ENCODE assay signal across 27 cellular contexts in the genomic region with DNA sequence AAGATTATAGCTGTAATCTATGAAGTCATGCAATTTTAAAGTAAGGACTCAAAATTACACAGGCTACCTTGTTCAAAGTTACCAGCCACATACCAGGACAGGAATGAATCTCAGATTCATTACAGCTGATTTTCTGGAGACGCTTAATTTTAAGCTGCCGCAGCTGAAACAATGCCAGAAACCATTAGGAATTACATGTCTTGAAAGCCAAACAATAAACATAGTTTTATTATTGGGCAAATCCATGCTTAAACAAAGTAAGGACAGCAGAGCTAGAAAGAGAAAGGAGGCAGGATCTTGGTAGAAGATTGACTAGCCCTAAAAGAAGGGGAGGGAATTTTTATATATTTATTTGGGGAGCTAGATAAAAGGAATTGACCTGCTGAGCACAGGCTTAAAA. TPM values are rescaled to one million over a fixed set of nuclear protein-coding genes. Genes with fewer than 3 reads are reported as not detected.
DNase-seq lines count a peak whose midpoint lies in the region; ATAC-seq, FAIRE-seq and TF ChIP-seq lines count a peak whose summit lies in the region.
"Had no signal": no experiment of that assay in that cellular context is flagged by ENCODE, and none has a peak within 500 bp of the region (broad histone marks: within the 10 kb centered on the region; RNA-seq: fewer than 3 reads in every experiment).

No MANE protein-coding gene starts in this region.

- intact Hi-C loops in right lobe of liver (cut with DNase I): no loop called here

- peak; percentile 50 for FAIRE-seq in endometrium (lab: Jason Lieb, UNC)
- FAIRE-seq: A204.1, GM12878, GM12892, GM19239 had no signal

- H3K36me3 ChIP-seq in right lobe of liver: no peaks in the 10 kb centered on the region
- H3K36me3 ChIP-seq: BE2C, BLaER1 had no signal

- WGBS in right lobe of liver (ENCODE audit: insufficient coverage, low coverage, low lambda C conversion rate, missing lambda C conversion rate): 60% methylated on average over 2 of the region's 2 CpGs

- TF ChIP-seq CTCF in LNCaP clone FGC (IDR thresholded peaks at IDR 0.05; ENCODE audit: control insufficient read depth, extremely low read depth, insufficient read depth): no peak
- no peak for TF ChIP-seq CTCF in right lobe of liver (IDR thresholded peaks at IDR 0.05)

- H3K27ac ChIP-seq in right lobe of liver: no peak overlapping the region
- H3K27ac ChIP-seq: BLaER1 had no signal

- ATAC-seq in stimulated activated memory B cell treated with anti-CD40 and anti-IgM and Interleukin-4, amounts not matched to agents 10 μg/mL and 1 μg/mL and 100 μg/mL, for 72 hours: no peak
- ATAC-seq in GM18498 (IDR thresholded peaks at IDR 0.05; ENCODE audit: unreplicated experiment) (no peak), right lobe of liver (no peak)
- ATAC-seq: GM12878 had no signal

- peaks cover 5% of the 10 kb centered on the region for H3K9me3 Mint-ChIP-seq in stimulated activated memory B cell treated with anti-CD40 and anti-IgM and Interleukin-4, amounts not matched to agents 10 μg/mL and 1 μg/mL and 100 μg/mL, for 72 hours
- H3K9me3 Mint-ChIP-seq: CD8-positive, alpha-beta memory T cell had no signal

- H3K27me3 ChIP-seq in right lobe of liver: no peaks in the 10 kb centered on the region
- H3K27me3 ChIP-seq: BE2C, BLaER1 had no signal

- peaks cover 45% of the 10 kb centered on the region for H3K4me1 Mint-ChIP-seq in stimulated activated memory B cell treated with anti-CD40 and anti-IgM and Interleukin-4, amounts not matched to agents 10 μg/mL and 1 μg/mL and 100 μg/mL, for 72 hours
- H3K4me1 Mint-ChIP-seq: CD4-positive, alpha-beta memory T cell; CD4-positive, CD25-positive, alpha-beta regulatory T cell; CD8-positive, alpha-beta memory T cell had no signal

- H3K4me3 ChIP-seq in LNCaP clone FGC (ENCODE audit: low read depth, low read length): no peak overlapping the region
- no peak overlapping the region for H3K4me3 ChIP-seq in right lobe of liver
- H3K4me3 ChIP-seq: BLaER1, GM12878 had no signal

- DNase-seq in LNCaP clone FGC (ENCODE audit: low read depth) (peak; percentile 67), right lobe of liver (no peak)
- DNase-seq: 8988T; ACHN; BE2C; C1 segment of cervical spinal cord; CD4-positive, alpha-beta memory T cell; CD4-positive, CD25-positive, alpha-beta regulatory T cell; CD8-positive, alpha-beta memory T cell; COR-L47; DMS 273 treated with DMSO at 0.1 percent for 48 hours; DMS153; DMS53; DMS79; DND-41; EL; GDM1 had no signal

- no peak overlapping the region for H3K4me3 Mint-ChIP-seq in stimulated activated memory B cell treated with anti-CD40 and anti-IgM and Interleukin-4, amounts not matched to agents 10 μg/mL and 1 μg/mL and 100 μg/mL, for 72 hours
- H3K4me3 Mint-ChIP-seq: CD14-positive monocyte; CD4-positive, alpha-beta memory T cell; CD4-positive, CD25-positive, alpha-beta regulatory T cell; CD8-positive, alpha-beta memory T cell had no signal

- peaks cover 7% of the 10 kb centered on the region for H3K36me3 Mint-ChIP-seq in stimulated activated memory B cell treated with anti-CD40 and anti-IgM and Interleukin-4, amounts not matched to agents 10 μg/mL and 1 μg/mL and 100 μg/mL, for 72 hours
- H3K36me3 Mint-ChIP-seq: CD4-positive, alpha-beta memory T cell; CD4-positive, CD25-positive, alpha-beta regulatory T cell; CD8-positive, alpha-beta memory T cell had no signal

- peak overlapping the region; percentile 61 for H3K27ac Mint-ChIP-seq in stimulated activated memory B cell treated with anti-CD40 and anti-IgM and Interleukin-4, amounts not matched to agents 10 μg/mL and 1 μg/mL and 100 μg/mL, for 72 hours
- H3K27ac Mint-ChIP-seq: CD4-positive, alpha-beta memory T cell; CD4-positive, CD25-positive, alpha-beta regulatory T cell; CD8-positive, alpha-beta memory T cell had no signal

- H3K27me3 Mint-ChIP-seq in stimulated activated memory B cell treated with anti-CD40 and anti-IgM and Interleukin-4, amounts not matched to agents 10 μg/mL and 1 μg/mL and 100 μg/mL, for 72 hours: no peaks in the 10 kb centered on the region

- H3K4me1 ChIP-seq in right lobe of liver: no peaks in the 10 kb centered on the region
- H3K4me1 ChIP-seq: BE2C, BLaER1 had no signal

- H3K9me3 ChIP-seq in right lobe of liver: no peaks in the 10 kb centered on the region
- H3K9me3 ChIP-seq: BE2C, BLaER1 had no signal

- TF ChIP-seq POLR2A in right lobe of liver (IDR thresholded peaks at IDR 0.05): no peak

RNA-seq across cellular contexts. Expression of gene CD1D, which starts 19.2 kb away (rescaled TPM):
- total RNA-seq in right lobe of liver: 1 to 10 TPM; 5.4 to 8.9 (median 7.1) TPM
- total RNA-seq: CD4-positive, alpha-beta memory T cell; CD4-positive, CD25-positive, alpha-beta regulatory T cell; CD8-positive, alpha-beta memory T cell; G401 had no signal
